13 cellular contexts compared by ENCODE assay signal in the genomic region with DNA sequence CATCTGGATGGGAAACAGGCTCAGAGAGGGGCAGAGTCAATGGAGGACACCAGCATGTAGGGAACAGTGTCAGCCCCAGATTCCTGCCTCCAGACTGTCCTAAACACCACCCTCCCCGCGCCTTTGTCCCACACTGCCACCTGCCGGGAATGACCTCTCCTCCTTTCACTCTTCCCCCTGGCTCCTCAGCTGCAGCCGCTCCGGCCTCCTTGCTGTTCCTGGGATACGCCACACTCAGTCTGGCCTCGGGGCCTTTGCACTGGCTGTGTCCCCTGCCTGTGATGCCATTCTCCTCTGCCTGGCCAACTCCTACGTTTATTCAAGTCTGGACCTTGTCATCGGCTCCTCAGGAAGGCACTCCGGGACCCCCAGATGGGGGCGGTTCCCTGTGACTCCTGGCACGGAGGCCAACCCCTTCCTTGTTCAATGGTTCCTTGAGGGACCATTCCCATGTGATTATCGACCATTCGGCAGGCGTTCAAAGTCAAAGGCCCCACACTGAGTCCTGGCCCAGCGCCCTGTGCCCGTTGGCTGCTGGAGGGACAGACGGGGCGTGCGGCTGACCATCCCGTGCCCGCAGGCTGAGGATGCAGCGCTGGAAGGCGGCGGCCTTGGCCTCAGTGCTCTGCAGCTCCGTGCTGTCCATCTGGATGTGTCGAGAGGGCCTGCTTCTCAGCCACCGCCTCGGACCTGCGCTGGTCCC. TPM values are rescaled to one million over a fixed set of nuclear protein-coding genes. Genes with fewer than 3 reads are reported as not detected.
DNase-seq lines count a peak whose midpoint lies in the region; ATAC-seq, FAIRE-seq and TF ChIP-seq lines count a peak whose summit lies in the region.
"Had no signal": no experiment of that assay in that cellular context is flagged by ENCODE, and none has a peak within 500 bp of the region (broad histone marks: within the 10 kb centered on the region; RNA-seq: fewer than 3 reads in every experiment).

No MANE protein-coding gene starts in this region.

- H3K4me2 ChIP-seq in HepG2 (ENCODE audit: low read depth, low read length): no peak overlapping the region

- no peaks in the 10 kb centered on the region for H3K36me3 ChIP-seq in HepG2 (replicated peaks in 1 of 2; ENCODE audit: control insufficient read depth in 1 of 2, insufficient read depth in 2 of 2, low read length in 2 of 2)

- WGBS in HepG2 (ENCODE audit: low lambda C conversion rate): 64% methylated on average over 15 of the region's 30 CpGs

- peak; percentile 50 for ATAC-seq in HepG2
- ATAC-seq in HG02623 (IDR thresholded peaks at IDR 0.05; ENCODE audit: unreplicated experiment): no peak
- no peak for ATAC-seq in GM21619 (IDR thresholded peaks at IDR 0.05; ENCODE audit: unreplicated experiment)
- ATAC-seq: T-cell had no signal

- no peak overlapping the region for H3K27ac ChIP-seq in VCaP
- no peak overlapping the region for H3K27ac ChIP-seq in HepG2 (ENCODE audit: extremely low read length, insufficient read depth, low read length)

- no peak for TF ChIP-seq POLR2A in HepG2 (IDR thresholded peaks at IDR 0.05; ENCODE audit: insufficient read depth in 1 of 2, low read depth in 2 of 2, low read length in 2 of 2)

- peaks cover 2% of the 10 kb centered on the region; the same call in 1 of the 2 replicates for H4K20me1 ChIP-seq in HepG2 (ENCODE audit: insufficient read depth, low read length)

- no peak overlapping the region for H2AFZ ChIP-seq in HepG2 (ENCODE audit: low read length)

- H3K9ac ChIP-seq in HepG2 (ENCODE audit: insufficient read depth, low read depth, low read length): no peak overlapping the region

- no peaks in the 10 kb centered on the region; a peak in 1 of 5 replicates for H3K27me3 ChIP-seq in HepG2 (ENCODE audit: control insufficient read depth in 1 of 2, insufficient read depth in 2 of 2, low read length in 2 of 2)

- no TSS peak for BruUV-seq in HepG2 (replicated peaks; lab: Mats Ljungman, UMichigan)

- TF ChIP-seq EP300 in HepG2 (IDR thresholded peaks at IDR 0.05; ENCODE audit: low read depth in 2 of 2, low read length in 2 of 2) (no peak), HepG2 (CRISPR knock-in tag; IDR thresholded peaks at IDR 0.05; ENCODE audit: borderline replicate concordance) (no peak)

- H3K9me3 ChIP-seq in HepG2 (ENCODE audit: low read length): no peaks in the 10 kb centered on the region

- peak; percentile 21 for FAIRE-seq in HepG2 (lab: Jason Lieb, UNC)

- CTCF ChIA-PET in HepG2 (lab: Yijun Ruan, JAX; ENCODE audit: low intra/inter-chr PET ratio, low total read pairs): interaction anchor here (1.7 to 2.3 kb wide), 2 partner anchors 19 to 69 kb away, joined by 5 to 30 read pairs; a partner anchor contains a TSS

- POLR2A ChIA-PET in HepG2 (lab: Yijun Ruan, JAX): interaction anchor here (1.1 kb wide), 2 partner anchors 68 to 81 kb away, joined by 3 read pairs; a partner anchor contains a TSS

- H3K79me2 ChIP-seq in HepG2 (ENCODE audit: insufficient read depth, low read length): peaks cover 4% of the 10 kb centered on the region

- peak; percentile 57 for TF ChIP-seq CTCF in VCaP (conservative IDR thresholded peaks at IDR 0.05)
- TF ChIP-seq CTCF in HepG2 (CRISPR knock-in tag; IDR thresholded peaks at IDR 0.05): peak; percentile 83

- in situ Hi-C loops in HepG2 (cut with HindIII; ENCODE audit: extremely low pct_ligation_motif_present, low pct_unique_long_range_greater_than_20kb): no loop called here

- intact Hi-C loops in HepG2 (cut with micrococcal nuclease; ENCODE audit: unreplicated experiment): no loop called here

- DNase-seq in D341Med (ENCODE audit: low spot score) (peak; percentile 65), Kasumi-1 (lab: John Stamatoyannopoulos, UW) (peak; percentile 24 to 31), HepG2 (ENCODE audit: low spot score) (no peak), NCI-H446 treated with DMSO at 0.1 percent for 48 hours (lab: John Stamatoyannopoulos, UW) (no peak), NCI-H1417 treated with DMSO at 0.1 percent for 48 hours (lab: John Stamatoyannopoulos, UW) (no peak)
- DNase-seq: activated T-cell treated with anti-CD3 and anti-CD28 coated beads for 4 hours, cerebellar nuclear complex, glutamatergic neuron, NCI-H2107, T-cell had no signal

- no peak overlapping the region for H3K4me3 ChIP-seq in HepG2 (replicated peaks in 1 of 3; ENCODE audit: insufficient read depth in 1 of 3, low read depth in 2 of 3, low read length in 3 of 3)

- TF ChIP-seq RAD21 in HepG2 (CRISPR knock-in tag; IDR thresholded peaks at IDR 0.05): peak; percentile 67

- H3K4me1 ChIP-seq in HepG2 (ENCODE audit: insufficient read depth, low read length): peaks cover 46% of the 10 kb centered on the region

RNA-seq across cellular contexts. Expression of a gene that starts 15.8 kb away (rescaled TPM):
- 5.0 and 8.2 TPM in 2 replicates for total RNA-seq in HepG2 (2016; rRNA removed; fragmentation: Illumina TruSeq; extraction: Trizol)
- 0.97 and 1.6 TPM in 2 replicates for total RNA-seq in HepG2 (2016; cell fraction: cytosol; rRNA removed; fragmentation: Illumina TruSeq; extraction: Trizol; ENCODE audit: low read depth)
- 5.0 and 7.9 TPM in 2 replicates for total RNA-seq in HepG2 (2016; cell fraction: insoluble cytoplasmic fraction; rRNA removed; fragmentation: Illumina TruSeq; extraction: Trizol)
- 3.2 and 4.2 TPM in 2 replicates for total RNA-seq in HepG2 (2016; cell fraction: membrane; rRNA removed; fragmentation: Illumina TruSeq; extraction: Trizol)
- total RNA-seq in HepG2 (2016; cell fraction: nucleus; rRNA removed; fragmentation: Illumina TruSeq; extraction: Trizol): 5.8 and 8.5 TPM in 2 replicates
- 27.7 and 53.3 TPM in 2 replicates for polyA plus RNA-seq in HepG2 (2011; rRNA removed)
- polyA plus RNA-seq in HepG2 (2011; cell fraction: cytosol; rRNA removed): 33.1 and 34.4 TPM in 2 replicates
- polyA plus RNA-seq in HepG2 (2011; cell fraction: nucleus; rRNA removed): 43.6 and 59.1 TPM in 2 replicates
- polyA plus RNA-seq in HepG2 (2012): 15.4 and 18.7 TPM in 2 replicates
- polyA plus RNA-seq in HepG2 (2016; cell fraction: cytosol; fragmentation: Illumina TruSeq; extraction: Trizol; ENCODE audit: low read depth): 0.97 and 1.0 TPM in 2 replicates
- 5.1 and 6.0 TPM in 2 replicates for polyA plus RNA-seq in HepG2 (2016; cell fraction: insoluble cytoplasmic fraction; fragmentation: Illumina TruSeq; extraction: Trizol; ENCODE audit: low read depth)
- polyA plus RNA-seq in HepG2 (2016; cell fraction: membrane; fragmentation: Illumina TruSeq; extraction: Trizol; ENCODE audit: low read depth): 3.2 and 3.6 TPM in 2 replicates
- polyA plus RNA-seq in HepG2 (2016; cell fraction: nucleus; fragmentation: Illumina TruSeq; extraction: Trizol; ENCODE audit: insufficient read depth, low read depth): 11.4 and 11.8 TPM in 2 replicates
- polyA minus RNA-seq in HepG2 (2011; rRNA and poly(A)+ RNA removed; ENCODE audit: low replicate concordance): 80.4 TPM in 1 of 2 replicates, not detected in the other
- 21.4 and 25.8 TPM in 2 replicates for polyA minus RNA-seq in HepG2 (2011; cell fraction: cytosol; rRNA and poly(A)+ RNA removed)
- 22.5 and 47.7 TPM in 2 replicates for polyA minus RNA-seq in HepG2 (2011; cell fraction: nucleus; rRNA and poly(A)+ RNA removed)

RNA-seq across cellular contexts. Expression of a gene that starts 18.9 kb away (rescaled TPM):
- total RNA-seq in HepG2 (2016; rRNA removed; fragmentation: Illumina TruSeq; extraction: Trizol): 3.2 and 4.1 TPM in 2 replicates
- total RNA-seq in HepG2 (2016; cell fraction: cytosol; rRNA removed; fragmentation: Illumina TruSeq; extraction: Trizol; ENCODE audit: low read depth): 6.3 and 6.9 TPM in 2 replicates
- 3.3 and 3.6 TPM in 2 replicates for total RNA-seq in HepG2 (2016; cell fraction: insoluble cytoplasmic fraction; rRNA removed; fragmentation: Illumina TruSeq; extraction: Trizol)
- 11.2 and 12.2 TPM in 2 replicates for total RNA-seq in HepG2 (2016; cell fraction: membrane; rRNA removed; fragmentation: Illumina TruSeq; extraction: Trizol)
- total RNA-seq in HepG2 (2016; cell fraction: nucleus; rRNA removed; fragmentation: Illumina TruSeq; extraction: Trizol): 1.9 TPM in 2 replicates
- polyA plus RNA-seq in HepG2 (2011; rRNA removed): 5.3 and 7.3 TPM in 2 replicates
- 3.3 and 7.0 TPM in 2 replicates for polyA plus RNA-seq in HepG2 (2011; cell fraction: cytosol; rRNA removed)
- polyA plus RNA-seq in HepG2 (2011; cell fraction: nucleus; rRNA removed): 5.3 and 5.4 TPM in 2 replicates
- 3.3 and 6.4 TPM in 2 replicates for polyA plus RNA-seq in HepG2 (2012)
- polyA plus RNA-seq in HepG2 (2016; cell fraction: cytosol; fragmentation: Illumina TruSeq; extraction: Trizol; ENCODE audit: low read depth): 9.7 and 9.9 TPM in 2 replicates
- 4.5 and 4.6 TPM in 2 replicates for polyA plus RNA-seq in HepG2 (2016; cell fraction: insoluble cytoplasmic fraction; fragmentation: Illumina TruSeq; extraction: Trizol; ENCODE audit: low read depth)
- polyA plus RNA-seq in HepG2 (2016; cell fraction: membrane; fragmentation: Illumina TruSeq; extraction: Trizol; ENCODE audit: low read depth): 13.7 and 14.4 TPM in 2 replicates
- 2.8 and 4.0 TPM in 2 replicates for polyA plus RNA-seq in HepG2 (2016; cell fraction: nucleus; fragmentation: Illumina TruSeq; extraction: Trizol; ENCODE audit: insufficient read depth, low read depth)
- 0.14 and 10.3 TPM in 2 replicates for polyA minus RNA-seq in HepG2 (2011; rRNA and poly(A)+ RNA removed; ENCODE audit: low replicate concordance)
- polyA minus RNA-seq in HepG2 (2011; cell fraction: cytosol; rRNA and poly(A)+ RNA removed): 5.2 and 5.8 TPM in 2 replicates
- 1.2 and 1.8 TPM in 2 replicates for polyA minus RNA-seq in HepG2 (2011; cell fraction: nucleus; rRNA and poly(A)+ RNA removed)

RNA-seq across cellular contexts. Expression of a gene that starts 27.5 kb away (rescaled TPM):
- total RNA-seq in HepG2 (2016; rRNA removed; fragmentation: Illumina TruSeq; extraction: Trizol): 0.20 and 0.53 TPM in 2 replicates
- total RNA-seq in HepG2 (2016; cell fraction: cytosol; rRNA removed; fragmentation: Illumina TruSeq; extraction: Trizol; ENCODE audit: low read depth): 0.10 TPM in 1 of 2 replicates, not detected in the other
- total RNA-seq in HepG2 (2016; cell fraction: insoluble cytoplasmic fraction; rRNA removed; fragmentation: Illumina TruSeq; extraction: Trizol): 0.39 TPM in 1 of 2 replicates, not detected in the other
- 0.14 and 0.15 TPM in 2 replicates for total RNA-seq in HepG2 (2016; cell fraction: membrane; rRNA removed; fragmentation: Illumina TruSeq; extraction: Trizol)
- total RNA-seq in HepG2 (2016; cell fraction: nucleus; rRNA removed; fragmentation: Illumina TruSeq; extraction: Trizol): 0.34 TPM in 1 of 2 replicates, not detected in the other
- 1.1 and 1.6 TPM in 2 replicates for polyA plus RNA-seq in HepG2 (2011; rRNA removed)
- polyA plus RNA-seq in HepG2 (2011; cell fraction: cytosol; rRNA removed): 0.74 and 0.86 TPM in 2 replicates
- polyA plus RNA-seq in HepG2 (2011; cell fraction: nucleus; rRNA removed): 0.96 and 1.5 TPM in 2 replicates
- polyA plus RNA-seq in HepG2 (2012): 0.52 and 2.4 TPM in 2 replicates
- 0.07 TPM in 1 of 2 replicates, not detected in the other for polyA plus RNA-seq in HepG2 (2016; cell fraction: cytosol; fragmentation: Illumina TruSeq; extraction: Trizol; ENCODE audit: low read depth)
- 0.12 and 0.23 TPM in 2 replicates for polyA plus RNA-seq in HepG2 (2016; cell fraction: insoluble cytoplasmic fraction; fragmentation: Illumina TruSeq; extraction: Trizol; ENCODE audit: low read depth)
- 0.17 TPM in 1 of 2 replicates, not detected in the other for polyA plus RNA-seq in HepG2 (2016; cell fraction: membrane; fragmentation: Illumina TruSeq; extraction: Trizol; ENCODE audit: low read depth)
- 0.57 and 0.83 TPM in 2 replicates for polyA plus RNA-seq in HepG2 (2016; cell fraction: nucleus; fragmentation: Illumina TruSeq; extraction: Trizol; ENCODE audit: insufficient read depth, low read depth)
- 0.80 TPM in 1 of 2 replicates, not detected in the other for polyA minus RNA-seq in HepG2 (2011; rRNA and poly(A)+ RNA removed; ENCODE audit: low replicate concordance)
- 0.69 TPM in 1 of 2 replicates, not detected in the other for polyA minus RNA-seq in HepG2 (2011; cell fraction: cytosol; rRNA and poly(A)+ RNA removed)
- 0.26 and 2.9 TPM in 2 replicates for polyA minus RNA-seq in HepG2 (2011; cell fraction: nucleus; rRNA and poly(A)+ RNA removed)

RNA-seq across cellular contexts. Expression of a gene that starts 32.8 kb away (rescaled TPM):
- 20.6 and 25.1 TPM in 2 replicates for total RNA-seq in HepG2 (2016; rRNA removed; fragmentation: Illumina TruSeq; extraction: Trizol)
- total RNA-seq in HepG2 (2016; cell fraction: cytosol; rRNA removed; fragmentation: Illumina TruSeq; extraction: Trizol; ENCODE audit: low read depth): 7.1 and 7.6 TPM in 2 replicates
- 19.2 and 25.0 TPM in 2 replicates for total RNA-seq in HepG2 (2016; cell fraction: insoluble cytoplasmic fraction; rRNA removed; fragmentation: Illumina TruSeq; extraction: Trizol)
- total RNA-seq in HepG2 (2016; cell fraction: membrane; rRNA removed; fragmentation: Illumina TruSeq; extraction: Trizol): 8.0 and 8.5 TPM in 2 replicates
- total RNA-seq in HepG2 (2016; cell fraction: nucleus; rRNA removed; fragmentation: Illumina TruSeq; extraction: Trizol): 16.2 and 25.2 TPM in 2 replicates
- polyA plus RNA-seq in HepG2 (2011; rRNA removed): 13.3 and 15.6 TPM in 2 replicates
- 10.8 and 19.0 TPM in 2 replicates for polyA plus RNA-seq in HepG2 (2011; cell fraction: cytosol; rRNA removed)
- polyA plus RNA-seq in HepG2 (2011; cell fraction: nucleus; rRNA removed): 82.5 and 110 TPM in 2 replicates
- 8.5 and 16.9 TPM in 2 replicates for polyA plus RNA-seq in HepG2 (2012)
- polyA plus RNA-seq in HepG2 (2016; cell fraction: cytosol; fragmentation: Illumina TruSeq; extraction: Trizol; ENCODE audit: low read depth): 2.4 and 3.1 TPM in 2 replicates
- polyA plus RNA-seq in HepG2 (2016; cell fraction: insoluble cytoplasmic fraction; fragmentation: Illumina TruSeq; extraction: Trizol; ENCODE audit: low read depth): 18.3 and 18.8 TPM in 2 replicates
- polyA plus RNA-seq in HepG2 (2016; cell fraction: membrane; fragmentation: Illumina TruSeq; extraction: Trizol; ENCODE audit: low read depth): 6.3 TPM in 2 replicates
- polyA plus RNA-seq in HepG2 (2016; cell fraction: nucleus; fragmentation: Illumina TruSeq; extraction: Trizol; ENCODE audit: insufficient read depth, low read depth): 41.4 and 60.6 TPM in 2 replicates
- polyA minus RNA-seq in HepG2 (2011; rRNA and poly(A)+ RNA removed; ENCODE audit: low replicate concordance): 25.0 and 31.3 TPM in 2 replicates
- polyA minus RNA-seq in HepG2 (2011; cell fraction: cytosol; rRNA and poly(A)+ RNA removed): 13.3 and 13.6 TPM in 2 replicates
- polyA minus RNA-seq in HepG2 (2011; cell fraction: nucleus; rRNA and poly(A)+ RNA removed): 16.8 and 28.8 TPM in 2 replicates

RNA-seq across cellular contexts. Expression of a gene that starts 39.2 kb away (rescaled TPM):
- total RNA-seq in HepG2 (2016; rRNA removed; fragmentation: Illumina TruSeq; extraction: Trizol): 0.77 and 2.3 TPM in 2 replicates
- total RNA-seq in HepG2 (2016; cell fraction: cytosol; rRNA removed; fragmentation: Illumina TruSeq; extraction: Trizol; ENCODE audit: low read depth): 0.40 and 0.53 TPM in 2 replicates
- 0.83 and 2.2 TPM in 2 replicates for total RNA-seq in HepG2 (2016; cell fraction: insoluble cytoplasmic fraction; rRNA removed; fragmentation: Illumina TruSeq; extraction: Trizol)
- 0.68 and 0.93 TPM in 2 replicates for total RNA-seq in HepG2 (2016; cell fraction: membrane; rRNA removed; fragmentation: Illumina TruSeq; extraction: Trizol)
- total RNA-seq in HepG2 (2016; cell fraction: nucleus; rRNA removed; fragmentation: Illumina TruSeq; extraction: Trizol): 2.2 and 2.6 TPM in 2 replicates
- 0.84 and 1.0 TPM in 2 replicates for polyA plus RNA-seq in HepG2 (2011; rRNA removed)
- 0.10 and 0.36 TPM in 2 replicates for polyA plus RNA-seq in HepG2 (2011; cell fraction: cytosol; rRNA removed)
- polyA plus RNA-seq in HepG2 (2011; cell fraction: nucleus; rRNA removed): 9.3 and 11.4 TPM in 2 replicates
- polyA plus RNA-seq in HepG2 (2012): 0.86 and 1.1 TPM in 2 replicates
- 0.27 and 0.43 TPM in 2 replicates for polyA plus RNA-seq in HepG2 (2016; cell fraction: cytosol; fragmentation: Illumina TruSeq; extraction: Trizol; ENCODE audit: low read depth)
- 1.2 and 2.0 TPM in 2 replicates for polyA plus RNA-seq in HepG2 (2016; cell fraction: insoluble cytoplasmic fraction; fragmentation: Illumina TruSeq; extraction: Trizol; ENCODE audit: low read depth)
- polyA plus RNA-seq in HepG2 (2016; cell fraction: membrane; fragmentation: Illumina TruSeq; extraction: Trizol; ENCODE audit: low read depth): 0.66 and 0.97 TPM in 2 replicates
- 10.5 and 11.2 TPM in 2 replicates for polyA plus RNA-seq in HepG2 (2016; cell fraction: nucleus; fragmentation: Illumina TruSeq; extraction: Trizol; ENCODE audit: insufficient read depth, low read depth)
- polyA minus RNA-seq in HepG2 (2011; rRNA and poly(A)+ RNA removed; ENCODE audit: low replicate concordance): 0.35 and 0.70 TPM in 2 replicates
- polyA minus RNA-seq in HepG2 (2011; cell fraction: cytosol; rRNA and poly(A)+ RNA removed): 0.59 and 0.62 TPM in 2 replicates
- 0.62 and 1.7 TPM in 2 replicates for polyA minus RNA-seq in HepG2 (2011; cell fraction: nucleus; rRNA and poly(A)+ RNA removed)

Comparison
In these comparisons a context has a peak if more than half of its experiments do, and no peak if none do; other contexts are left out.
1. DNase-seq: peak in D341Med (single experiment) and Kasumi-1 (2 of 2); none in HepG2 (single experiment), NCI-H446 treated with DMSO at 0.1 percent for 48 hours (single experiment) and NCI-H1417 treated with DMSO at 0.1 percent for 48 hours (single experiment).